18 cellular contexts compared by ENCODE assay signal in the genomic region with DNA sequence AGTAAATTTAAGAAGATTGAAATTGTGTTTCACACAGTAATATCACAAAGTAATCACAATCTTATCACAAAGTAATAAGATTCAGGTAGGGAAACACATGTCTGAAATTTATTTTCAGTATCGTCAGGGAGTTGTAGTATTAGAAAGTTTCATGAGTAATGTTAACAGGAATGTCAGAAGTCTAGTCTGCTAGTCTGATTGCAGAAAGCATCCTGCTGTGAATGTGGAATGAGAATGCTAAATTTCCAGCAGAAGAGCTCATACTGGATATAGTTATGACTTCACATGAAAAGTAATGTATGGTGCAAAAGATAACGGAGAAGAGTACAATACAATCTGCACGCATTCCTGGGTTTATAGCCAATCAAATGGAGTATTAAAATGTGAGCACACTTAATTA.
"Had no signal": no experiment of that assay in that cellular context is flagged by ENCODE, and none has a peak within 500 bp of the region (broad histone marks: within the 10 kb centered on the region; RNA-seq: fewer than 3 reads in every experiment).

No MANE protein-coding gene starts in this region.

- H3K36me3 ChIP-seq: left lung, prostate gland, right atrium auricular region, suprapubic skin had no signal

- H3K4me3 ChIP-seq: dorsolateral prefrontal cortex, left lung, prostate gland, right atrium auricular region, suprapubic skin had no signal

- H3K9me3 ChIP-seq: left lung, prostate gland, right atrium auricular region, suprapubic skin had no signal

- H3K4me1 ChIP-seq: foreskin keratinocyte, left lung, prostate gland, right atrium auricular region, suprapubic skin had no signal

- DNase-seq: activated CD4-positive, alpha-beta T cell treated with anti-CD3 and anti-CD28 coated beads, Interleukin-2, amount 50 U/mL, for 48 hours; activated naive CD4-positive, alpha-beta T cell treated with Interleukin-2 at 50 U/mL for 16 hours; activated naive CD8-positive, alpha-beta T cell treated with anti-CD3 and anti-CD28 coated beads, Interleukin-2, amount 10 ng/mL, durations not matched to agents 7 days and 5 days; anterior cingulate cortex; dorsolateral prefrontal cortex; foreskin keratinocyte; glutamatergic neuron; hippocampal formation; islet precursor cell; left lung; mammary epithelial cell; nephron progenitor cell; SW 1271; T-helper 2 cell had no signal

- H3K27ac ChIP-seq: dorsolateral prefrontal cortex, epithelial cell of prostate, foreskin keratinocyte, left lung, prostate gland, right atrium auricular region, suprapubic skin had no signal

- H3K27me3 ChIP-seq: dorsolateral prefrontal cortex, left lung, right atrium auricular region, suprapubic skin had no signal
